9 cellular contexts compared by ENCODE assay signal in the genomic region with DNA sequence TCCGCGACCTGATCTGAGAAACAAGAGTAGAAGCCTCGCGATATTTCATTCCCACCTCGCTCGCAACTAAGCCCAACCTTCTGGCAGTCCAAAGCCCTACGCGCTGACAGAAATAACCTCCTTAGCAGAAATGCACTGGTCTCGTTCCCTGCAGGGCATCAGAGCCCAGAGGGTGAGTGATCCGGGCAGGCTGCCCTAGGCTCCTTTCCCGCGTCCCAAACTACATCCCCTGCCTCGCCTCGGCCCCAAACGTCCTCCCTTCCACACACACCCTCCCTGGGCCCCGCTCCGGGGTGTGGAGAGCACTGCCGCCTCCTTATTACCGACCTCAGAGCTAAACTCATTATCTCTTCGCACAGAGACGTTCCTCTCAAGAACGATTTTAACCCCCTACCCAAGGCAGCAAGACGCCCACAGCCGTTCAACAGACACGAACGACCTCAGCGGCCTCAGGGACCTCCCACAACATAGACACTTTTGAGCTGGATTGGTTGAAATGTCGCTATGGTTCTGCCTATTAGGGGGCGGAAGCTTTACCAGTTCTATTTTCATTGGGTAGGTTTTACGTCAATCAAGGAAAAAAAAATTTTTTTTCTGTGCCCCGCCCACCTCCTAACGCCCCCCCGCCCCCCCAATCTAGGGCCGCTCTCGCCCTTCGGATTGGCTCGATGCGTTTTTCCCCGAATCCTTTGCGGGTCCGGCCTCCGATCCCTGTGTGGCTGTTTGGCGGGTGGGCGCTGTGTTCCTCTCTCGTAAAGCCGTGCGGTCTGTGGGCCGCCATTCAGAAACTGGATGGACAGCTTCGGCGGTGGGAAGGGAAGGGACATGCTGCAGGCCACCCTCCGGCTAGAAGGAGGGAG.
DNase-seq lines count a peak whose midpoint lies in the region; ATAC-seq and TF ChIP-seq lines count a peak whose summit lies in the region.
"Had no signal": no experiment of that assay in that cellular context is flagged by ENCODE, and none has a peak within 500 bp of the region (broad histone marks: within the 10 kb centered on the region; RNA-seq: fewer than 3 reads in every experiment).

Gene CETN3, minus strand, starts transcription at position 439 of the 860 bp plus-strand sequence. Its CDS starts 95 bp downstream, at position 344.

- no peak within 1 kb of the TSS for H3K4me3 Mint-ChIP-seq in central memory CD8-positive, alpha-beta T cell
- H3K4me3 Mint-ChIP-seq: activated naive CD4-positive, alpha-beta T cell treated with anti-CD3 and anti-CD28 coated beads, Interleukin-2, amount 50 U/mL, for 24 hours had no signal

- DNase-seq in AG09319 (ENCODE audit: extremely low read depth, low read depth) (peak; percentile 93), NCI-H345 treated with DMSO at 0.1 percent for 48 hours (lab: John Stamatoyannopoulos, UW; ENCODE audit: unreplicated experiment) (peak; percentile 94), iris pigment epithelial cell (ENCODE audit: low read depth) (peak; percentile 94)
- DNase-seq in activated CD4-positive, CD25-positive, alpha-beta regulatory T cell (lab: John Stamatoyannopoulos, UW): peak; percentile 73 to 80 (median 74)
- DNase-seq in central memory CD8-positive, alpha-beta T cell (ENCODE audit: low spot score in 2 of 2): peak; percentile 75 to 81
- DNase-seq in stimulated activated CD4-positive, alpha-beta T cell treated with anti-CD3 and anti-CD28 coated beads, Interleukin-12 subunit alpha, Interleukin-12 subunit beta, amount 100 ng/mL, for 24 hours (ENCODE audit: low read depth in 2 of 2): peak; percentile 81 to 83

- no peaks in the 10 kb centered on the region for H3K9me3 Mint-ChIP-seq in central memory CD8-positive, alpha-beta T cell
- H3K9me3 Mint-ChIP-seq: activated naive CD4-positive, alpha-beta T cell treated with anti-CD3 and anti-CD28 coated beads, Interleukin-2, amount 50 U/mL, for 24 hours had no signal

- H3K27ac Mint-ChIP-seq in central memory CD8-positive, alpha-beta T cell (ENCODE audit: low read depth): no peak within 1 kb of the TSS
- H3K27ac Mint-ChIP-seq: activated naive CD4-positive, alpha-beta T cell treated with anti-CD3 and anti-CD28 coated beads, Interleukin-2, amount 50 U/mL, for 24 hours had no signal

- H3K36me3 Mint-ChIP-seq in central memory CD8-positive, alpha-beta T cell (ENCODE audit: insufficient read depth): peaks cover 7% of the 10 kb centered on the region

- no peak; the same call in 1 of the 2 replicates for TF ChIP-seq CTCF in AG09319 (IDR thresholded peaks at IDR 0.05; ENCODE audit: low read depth, low read length)

- no peaks in the 10 kb centered on the region for H3K27me3 Mint-ChIP-seq in central memory CD8-positive, alpha-beta T cell
- H3K27me3 Mint-ChIP-seq: activated naive CD4-positive, alpha-beta T cell treated with anti-CD3 and anti-CD28 coated beads, Interleukin-2, amount 50 U/mL, for 24 hours had no signal

- peak; percentile 90 for ATAC-seq in GM19025 (IDR thresholded peaks at IDR 0.05; ENCODE audit: low read depth, unreplicated experiment)
- ATAC-seq in HG03280 (IDR thresholded peaks at IDR 0.05; ENCODE audit: unreplicated experiment): peak; percentile 94
- ATAC-seq in central memory CD8-positive, alpha-beta T cell (replicated peaks; ENCODE audit: extremely low read depth, poor library complexity, severe bottlenecking): peak; percentile 95

- no peaks in the 10 kb centered on the region for H3K4me1 Mint-ChIP-seq in central memory CD8-positive, alpha-beta T cell

Comparison
In these comparisons a context has a peak if more than half of its experiments do, and no peak if none do; other contexts are left out.
1. Peak in every context shown above with its lines: DNase-seq and ATAC-seq.